In genomic region chr14:29925736-29926135, GRCh38 we compare ENCODE assay signal across 11 cellular contexts. TPM values are rescaled to one million over a fixed set of nuclear protein-coding genes. Genes with fewer than 3 reads are reported as not detected.
DNase-seq lines count a peak whose midpoint lies in the region; ATAC-seq and TF ChIP-seq lines count a peak whose summit lies in the region.
"Had no signal": no experiment of that assay in that cellular context is flagged by ENCODE, and none has a peak within 500 bp of the region (broad histone marks: within the 10 kb centered on the region; RNA-seq: fewer than 3 reads in every experiment).

No MANE protein-coding gene starts in this region.

- no peak overlapping the region for H3K27ac Mint-ChIP-seq in mesothelial cell of epicardium
- no peak overlapping the region for H3K27ac Mint-ChIP-seq in activated T-helper 17 cell treated with anti-CD3 and anti-CD28 coated beads, Interleukin-2, amount 50 U/mL, for 72 hours
- H3K27ac Mint-ChIP-seq: naive B cell had no signal

- no peak for ATAC-seq in activated T-helper 17 cell treated with anti-CD3 and anti-CD28 coated beads, Interleukin-2, amount 50 U/mL, for 72 hours (replicated peaks)
- ATAC-seq in GM19395 (IDR thresholded peaks at IDR 0.05; ENCODE audit: unreplicated experiment), result no peak

- H3K4me3 ChIP-seq in AG04449 (ENCODE audit: low read depth, low read length) (peak overlapping the region; percentile 87), HUES64 (ENCODE audit: low read length) (peak overlapping the region; percentile 74), choroid plexus epithelial cell (ENCODE audit: low read depth, low read length) (peak overlapping the region; percentile 77)
- H3K4me3 ChIP-seq: BLaER1 treated with 17β-estradiol and CSF1 and Interleukin-3, amounts not matched to agents 10 nM and 100 nM had no signal

- no peak overlapping the region for H3K27ac ChIP-seq in HUES64 (ENCODE audit: low read depth, low read length)
- H3K27ac ChIP-seq: BLaER1 treated with 17β-estradiol and CSF1 and Interleukin-3, amounts not matched to agents 10 nM and 100 nM had no signal

- TF ChIP-seq CTCF in AG04449 (IDR thresholded peaks at IDR 0.05; ENCODE audit: insufficient read depth, low read length, missing control alignments) (no peak), choroid plexus epithelial cell (conservative IDR thresholded peaks at IDR 0.05; ENCODE audit: low read depth, low read length) (no peak), mesothelial cell of epicardium (IDR thresholded peaks at IDR 0.05; ENCODE audit: unreplicated experiment) (no peak)

- no peak for DNase-seq in AG04449 (ENCODE audit: low read depth, low spot score)
- DNase-seq in choroid plexus epithelial cell (ENCODE audit: low read depth), result no peak
- no peak for DNase-seq in mesothelial cell of epicardium (ENCODE audit: low spot score in 2 of 2, unreplicated experiment in 2 of 2)
- DNase-seq in NCI-H2171 (lab: John Stamatoyannopoulos, UW), result no peak
- DNase-seq in NCI-H524 (lab: John Stamatoyannopoulos, UW), result no peak
- DNase-seq: naive B cell; stimulated activated naive CD4-positive, alpha-beta T cell had no signal

- WGBS in HUES64, result 50% methylated on average over 3 of the region's 3 CpGs

- H3K9ac ChIP-seq in HUES64 (ENCODE audit: low read depth, low read length), result no peak overlapping the region
- H3K9ac ChIP-seq: BLaER1 treated with 17β-estradiol and CSF1 and Interleukin-3, amounts not matched to agents 10 nM and 100 nM had no signal

- H3K27me3 ChIP-seq in HUES64 (ENCODE audit: insufficient read depth, low read length), result peaks cover 59% of the 10 kb centered on the region
- H3K27me3 ChIP-seq: BLaER1 treated with 17β-estradiol and CSF1 and Interleukin-3, amounts not matched to agents 10 nM and 100 nM had no signal

- peaks cover 21% of the 10 kb centered on the region for H3K4me1 ChIP-seq in HUES64 (ENCODE audit: insufficient read depth, low read length)
- H3K4me1 ChIP-seq: BLaER1 treated with 17β-estradiol and CSF1 and Interleukin-3, amounts not matched to agents 10 nM and 100 nM had no signal

- CTCF ChIA-PET in AG04449 (lab: Yijun Ruan, JAX), result interaction anchor here (1.4 kb wide), 1 partner anchor 13 kb away, joined by 3 read pairs; no protein-coding TSS in a partner anchor

- H3K36me3 Mint-ChIP-seq in mesothelial cell of epicardium, result no peaks in the 10 kb centered on the region
- H3K36me3 Mint-ChIP-seq in activated T-helper 17 cell treated with anti-CD3 and anti-CD28 coated beads, Interleukin-2, amount 50 U/mL, for 72 hours (ENCODE audit: low read depth), result peaks cover 8% of the 10 kb centered on the region

- POLR2A ChIA-PET in AG04449 (lab: Yijun Ruan, JAX), result no interaction called here

- H3K27me3 Mint-ChIP-seq in mesothelial cell of epicardium (ENCODE audit: low read depth), result no peaks in the 10 kb centered on the region
- peaks cover 35% of the 10 kb centered on the region for H3K27me3 Mint-ChIP-seq in activated T-helper 17 cell treated with anti-CD3 and anti-CD28 coated beads, Interleukin-2, amount 50 U/mL, for 72 hours

- H3K4me3 Mint-ChIP-seq in mesothelial cell of epicardium, result peak overlapping the region; percentile 88
- H3K4me3 Mint-ChIP-seq in activated T-helper 17 cell treated with anti-CD3 and anti-CD28 coated beads, Interleukin-2, amount 50 U/mL, for 72 hours, result no peak overlapping the region

- H3K4me1 Mint-ChIP-seq in mesothelial cell of epicardium, result peaks cover 35% of the 10 kb centered on the region
- peaks cover 6% of the 10 kb centered on the region for H3K4me1 Mint-ChIP-seq in activated T-helper 17 cell treated with anti-CD3 and anti-CD28 coated beads, Interleukin-2, amount 50 U/mL, for 72 hours

- no peaks in the 10 kb centered on the region for H3K36me3 ChIP-seq in HUES64 (ENCODE audit: insufficient read depth, low read length)
- H3K36me3 ChIP-seq: BLaER1 treated with 17β-estradiol and CSF1 and Interleukin-3, amounts not matched to agents 10 nM and 100 nM had no signal

- H3K9me3 Mint-ChIP-seq in mesothelial cell of epicardium, result no peaks in the 10 kb centered on the region
- no peaks in the 10 kb centered on the region for H3K9me3 Mint-ChIP-seq in activated T-helper 17 cell treated with anti-CD3 and anti-CD28 coated beads, Interleukin-2, amount 50 U/mL, for 72 hours

- H3K9me3 ChIP-seq in HUES64 (ENCODE audit: insufficient read depth, low read depth, low read length), result no peaks in the 10 kb centered on the region

RNA-seq across cellular contexts. Expression of gene PRKD1, which starts 1.9 kb away (rescaled TPM):
- 3.9 TPM for polyA plus RNA-seq in HUES64 (2013, experiment 1 of 2)
- polyA plus RNA-seq in HUES64 (2013, experiment 2 of 2), result 4.0 TPM
- total RNA-seq in mesothelial cell of epicardium, result 25.3 to 27.3 TPM (median 26.8 TPM) in 3 replicates
- not detected for total RNA-seq in activated T-helper 17 cell treated with anti-CD3 and anti-CD28 coated beads, Interleukin-2, amount 50 U/mL, for 72 hours

Comparison
In these comparisons a context has a peak if more than half of its experiments do, and no peak if none do; other contexts are left out.
1. RNA of gene PRKD1, which starts 1.9 kb away (total RNA-seq): 25.3 to 27.3 TPM in mesothelial cell of epicardium; not detected in activated T-helper 17 cell treated with anti-CD3 and anti-CD28 coated beads, Interleukin-2, amount 50 U/mL, for 72 hours; every median in the first group is over 10 times any median in the second.
2. Peak in every context shown above with its lines, with median percentiles within 50 percentile points of each other: H3K4me3 ChIP-seq.